ENCODE assay signal across 1 cellular context in the genomic region with DNA sequence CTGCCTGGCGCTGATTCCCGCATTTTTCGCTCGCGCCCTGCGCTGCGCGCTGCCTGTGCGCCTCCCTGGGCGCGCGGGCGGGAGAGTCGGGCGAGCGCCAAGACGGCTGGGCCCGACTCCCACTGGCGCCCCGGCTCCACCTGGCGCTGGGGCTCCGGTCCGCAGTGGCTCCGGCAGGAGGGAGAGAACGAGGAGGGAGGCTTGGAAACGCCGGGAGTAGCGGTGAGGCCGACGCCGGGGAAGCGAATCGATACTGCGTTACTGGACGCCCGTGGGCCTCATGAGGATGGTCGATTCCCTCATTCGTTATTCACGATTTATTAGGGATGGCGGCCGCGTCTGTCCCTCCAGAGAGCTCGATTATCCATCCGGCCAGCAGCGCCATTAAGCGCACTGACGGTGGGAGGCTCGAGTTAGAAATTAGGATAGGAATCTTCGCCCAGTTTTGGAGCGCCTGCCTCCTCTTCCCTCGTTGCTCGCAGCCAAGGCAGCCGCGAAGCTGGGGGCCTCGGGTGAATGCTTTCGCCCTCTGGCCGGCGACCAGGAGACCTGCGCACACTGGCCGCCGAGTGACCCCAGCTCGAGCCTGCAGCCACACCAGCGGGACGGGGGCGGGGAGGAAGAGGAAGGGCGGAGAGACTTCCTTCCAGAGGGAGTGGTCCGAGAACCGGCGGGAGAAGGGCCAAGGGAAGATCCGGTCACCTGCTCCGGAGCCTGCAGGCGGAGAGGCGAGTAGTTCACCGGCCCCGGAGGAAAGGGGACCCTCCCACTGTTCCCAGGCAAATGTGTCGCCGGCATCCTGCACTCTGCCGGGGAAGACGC.
A peak's percentile ranks its signal among the peaks of the same experiment; 100 is the strongest.
TF ChIP-seq lines count a peak whose summit lies in the region.

No MANE protein-coding gene starts in this region.

TF ChIP-seq in K562, 482 proteins besides CTCF, POLR2A, EP300 and RAD21 (continues in another document):
- no peak for TF ChIP-seq XRCC5 (IDR thresholded peaks at IDR 0.05; ENCODE audit: low read depth, low read length)
- TF ChIP-seq, protein P1, sequence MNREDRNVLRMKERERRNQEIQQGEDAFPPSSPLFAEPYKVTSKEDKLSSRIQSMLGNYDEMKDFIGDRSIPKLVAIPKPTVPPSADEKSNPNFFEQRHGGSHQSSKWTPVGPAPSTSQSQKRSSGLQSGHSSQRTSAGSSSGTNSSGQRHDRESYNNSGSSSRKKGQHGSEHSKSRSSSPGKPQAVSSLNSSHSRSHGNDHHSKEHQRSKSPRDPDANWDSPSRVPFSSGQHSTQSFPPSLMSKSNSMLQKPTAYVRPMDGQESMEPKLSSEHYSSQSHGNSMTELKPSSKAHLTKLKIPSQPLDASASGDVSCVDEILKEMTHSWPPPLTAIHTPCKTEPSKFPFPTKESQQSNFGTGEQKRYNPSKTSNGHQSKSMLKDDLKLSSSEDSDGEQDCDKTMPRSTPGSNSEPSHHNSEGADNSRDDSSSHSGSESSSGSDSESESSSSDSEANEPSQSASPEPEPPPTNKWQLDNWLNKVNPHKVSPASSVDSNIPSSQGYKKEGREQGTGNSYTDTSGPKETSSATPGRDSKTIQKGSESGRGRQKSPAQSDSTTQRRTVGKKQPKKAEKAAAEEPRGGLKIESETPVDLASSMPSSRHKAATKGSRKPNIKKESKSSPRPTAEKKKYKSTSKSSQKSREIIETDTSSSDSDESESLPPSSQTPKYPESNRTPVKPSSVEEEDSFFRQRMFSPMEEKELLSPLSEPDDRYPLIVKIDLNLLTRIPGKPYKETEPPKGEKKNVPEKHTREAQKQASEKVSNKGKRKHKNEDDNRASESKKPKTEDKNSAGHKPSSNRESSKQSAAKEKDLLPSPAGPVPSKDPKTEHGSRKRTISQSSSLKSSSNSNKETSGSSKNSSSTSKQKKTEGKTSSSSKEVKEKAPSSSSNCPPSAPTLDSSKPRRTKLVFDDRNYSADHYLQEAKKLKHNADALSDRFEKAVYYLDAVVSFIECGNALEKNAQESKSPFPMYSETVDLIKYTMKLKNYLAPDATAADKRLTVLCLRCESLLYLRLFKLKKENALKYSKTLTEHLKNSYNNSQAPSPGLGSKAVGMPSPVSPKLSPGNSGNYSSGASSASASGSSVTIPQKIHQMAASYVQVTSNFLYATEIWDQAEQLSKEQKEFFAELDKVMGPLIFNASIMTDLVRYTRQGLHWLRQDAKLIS (CRISPR knock-in tag; IDR thresholded peaks at IDR 0.05), result peak; percentile 55; the same call in 1 of the 2 replicates
- TF ChIP-seq, protein P2, sequence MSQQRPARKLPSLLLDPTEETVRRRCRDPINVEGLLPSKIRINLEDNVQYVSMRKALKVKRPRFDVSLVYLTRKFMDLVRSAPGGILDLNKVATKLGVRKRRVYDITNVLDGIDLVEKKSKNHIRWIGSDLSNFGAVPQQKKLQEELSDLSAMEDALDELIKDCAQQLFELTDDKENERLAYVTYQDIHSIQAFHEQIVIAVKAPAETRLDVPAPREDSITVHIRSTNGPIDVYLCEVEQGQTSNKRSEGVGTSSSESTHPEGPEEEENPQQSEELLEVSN (IDR thresholded peaks at IDR 0.05; ENCODE audit: borderline replicate concordance in 1 of 2, extremely low read depth in 1 of 2, insufficient read depth in 1 of 2, insufficient read length in 1 of 2, low read depth in 1 of 2, low read length in 1 of 2, poor library complexity in 1 of 2, severe bottlenecking in 1 of 2), result peak; percentile 89 to 96
- no peak for TF ChIP-seq PRPF4 (IDR thresholded peaks at IDR 0.05; ENCODE audit: insufficient read depth, low read depth, low read length, poor library complexity, severe bottlenecking)
- no peak for TF ChIP-seq ZFP36 (IDR thresholded peaks at IDR 0.05; ENCODE audit: low read depth, low read length, partially characterized antibody)
- no peak for TF ChIP-seq KLF6 (CRISPR knock-in tag; IDR thresholded peaks at IDR 0.05; ENCODE audit: borderline replicate concordance)
- TF ChIP-seq, protein P3, sequence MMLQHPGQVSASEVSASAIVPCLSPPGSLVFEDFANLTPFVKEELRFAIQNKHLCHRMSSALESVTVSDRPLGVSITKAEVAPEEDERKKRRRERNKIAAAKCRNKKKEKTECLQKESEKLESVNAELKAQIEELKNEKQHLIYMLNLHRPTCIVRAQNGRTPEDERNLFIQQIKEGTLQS (IDR thresholded peaks at IDR 0.05), result no peak
- TF ChIP-seq, protein P3 (CRISPR knock-in tag; conservative IDR thresholded peaks at IDR 0.05), result 0 out of 2 replicates have a peak, but pooled peaks have one; percentile 40
- TF ChIP-seq SIRT6 (IDR thresholded peaks at IDR 0.05; ENCODE audit: low read depth, low read length), result no peak
- TF ChIP-seq, protein P4, sequence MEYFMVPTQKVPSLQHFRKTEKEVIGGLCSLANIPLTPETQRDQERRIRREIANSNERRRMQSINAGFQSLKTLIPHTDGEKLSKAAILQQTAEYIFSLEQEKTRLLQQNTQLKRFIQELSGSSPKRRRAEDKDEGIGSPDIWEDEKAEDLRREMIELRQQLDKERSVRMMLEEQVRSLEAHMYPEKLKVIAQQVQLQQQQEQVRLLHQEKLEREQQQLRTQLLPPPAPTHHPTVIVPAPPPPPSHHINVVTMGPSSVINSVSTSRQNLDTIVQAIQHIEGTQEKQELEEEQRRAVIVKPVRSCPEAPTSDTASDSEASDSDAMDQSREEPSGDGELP (CRISPR knock-in tag; IDR thresholded peaks at IDR 0.05; ENCODE audit: borderline replicate concordance), result peak; percentile 80
- TF ChIP-seq, protein P5, sequence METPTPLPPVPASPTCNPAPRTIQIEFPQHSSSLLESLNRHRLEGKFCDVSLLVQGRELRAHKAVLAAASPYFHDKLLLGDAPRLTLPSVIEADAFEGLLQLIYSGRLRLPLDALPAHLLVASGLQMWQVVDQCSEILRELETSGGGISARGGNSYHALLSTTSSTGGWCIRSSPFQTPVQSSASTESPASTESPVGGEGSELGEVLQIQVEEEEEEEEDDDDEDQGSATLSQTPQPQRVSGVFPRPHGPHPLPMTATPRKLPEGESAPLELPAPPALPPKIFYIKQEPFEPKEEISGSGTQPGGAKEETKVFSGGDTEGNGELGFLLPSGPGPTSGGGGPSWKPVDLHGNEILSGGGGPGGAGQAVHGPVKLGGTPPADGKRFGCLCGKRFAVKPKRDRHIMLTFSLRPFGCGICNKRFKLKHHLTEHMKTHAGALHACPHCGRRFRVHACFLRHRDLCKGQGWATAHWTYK (CRISPR knock-in tag; IDR thresholded peaks at IDR 0.05), result no peak
- TF ChIP-seq RBM14 (IDR thresholded peaks at IDR 0.05; ENCODE audit: borderline replicate concordance, insufficient read depth, low read depth, low read length), result 0 out of 2 replicates have a peak, but pooled peaks have one; percentile 13
- peak; percentile 9; the same call in 1 of the 2 replicates for TF ChIP-seq JUN (IDR thresholded peaks at IDR 0.05; ENCODE audit: borderline replicate concordance, low read depth, low read length)
- TF ChIP-seq JUN (CRISPR knock-in tag; IDR thresholded peaks at IDR 0.05; ENCODE audit: borderline replicate concordance), result no peak
- peak; percentile 12; the same call in 1 of the 2 replicates for TF ChIP-seq KLF1 (tag; IDR thresholded peaks at IDR 0.05)
- TF ChIP-seq, protein P6, sequence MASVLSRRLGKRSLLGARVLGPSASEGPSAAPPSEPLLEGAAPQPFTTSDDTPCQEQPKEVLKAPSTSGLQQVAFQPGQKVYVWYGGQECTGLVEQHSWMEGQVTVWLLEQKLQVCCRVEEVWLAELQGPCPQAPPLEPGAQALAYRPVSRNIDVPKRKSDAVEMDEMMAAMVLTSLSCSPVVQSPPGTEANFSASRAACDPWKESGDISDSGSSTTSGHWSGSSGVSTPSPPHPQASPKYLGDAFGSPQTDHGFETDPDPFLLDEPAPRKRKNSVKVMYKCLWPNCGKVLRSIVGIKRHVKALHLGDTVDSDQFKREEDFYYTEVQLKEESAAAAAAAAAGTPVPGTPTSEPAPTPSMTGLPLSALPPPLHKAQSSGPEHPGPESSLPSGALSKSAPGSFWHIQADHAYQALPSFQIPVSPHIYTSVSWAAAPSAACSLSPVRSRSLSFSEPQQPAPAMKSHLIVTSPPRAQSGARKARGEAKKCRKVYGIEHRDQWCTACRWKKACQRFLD (CRISPR knock-in tag; IDR thresholded peaks at IDR 0.05), result no peak
- TF ChIP-seq ZNF23 (CRISPR knock-in tag; IDR thresholded peaks at IDR 0.05), result no peak
- TF ChIP-seq NFRKB (IDR thresholded peaks at IDR 0.05; ENCODE audit: low read depth), result 0 out of 2 replicates have a peak, but pooled peaks have one; percentile 53
- TF ChIP-seq ATF7 (IDR thresholded peaks at IDR 0.05), result peak; percentile 56; the same call in 1 of the 2 replicates
- peak; percentile 20; the same call in 1 of the 2 replicates for TF ChIP-seq GATAD2B (IDR thresholded peaks at IDR 0.05; ENCODE audit: borderline replicate concordance)
- peak; percentile 80 for TF ChIP-seq MYC (IDR thresholded peaks at IDR 0.05; ENCODE audit: low read depth, low read length)
- TF ChIP-seq MYC (CRISPR knock-in tag; IDR thresholded peaks at IDR 0.05; ENCODE audit: borderline replicate concordance, low read depth), result no peak
- TF ChIP-seq ETV1 (tag; conservative IDR thresholded peaks at IDR 0.05; ENCODE audit: low read depth), result peak; percentile 94
- TF ChIP-seq MAZ (CRISPR knock-in tag; conservative IDR thresholded peaks at IDR 0.05 in 1 of 2, IDR thresholded peaks at IDR 0.05 in 1 of 2), result peak in 1 of 2 experiments; percentile 84; a peak in 3 of 4 replicates
- peak; percentile 81 for TF ChIP-seq ZBTB7A (IDR thresholded peaks at IDR 0.05; ENCODE audit: borderline replicate concordance, control insufficient read depth, low read depth, low read length)
- TF ChIP-seq, protein P7, sequence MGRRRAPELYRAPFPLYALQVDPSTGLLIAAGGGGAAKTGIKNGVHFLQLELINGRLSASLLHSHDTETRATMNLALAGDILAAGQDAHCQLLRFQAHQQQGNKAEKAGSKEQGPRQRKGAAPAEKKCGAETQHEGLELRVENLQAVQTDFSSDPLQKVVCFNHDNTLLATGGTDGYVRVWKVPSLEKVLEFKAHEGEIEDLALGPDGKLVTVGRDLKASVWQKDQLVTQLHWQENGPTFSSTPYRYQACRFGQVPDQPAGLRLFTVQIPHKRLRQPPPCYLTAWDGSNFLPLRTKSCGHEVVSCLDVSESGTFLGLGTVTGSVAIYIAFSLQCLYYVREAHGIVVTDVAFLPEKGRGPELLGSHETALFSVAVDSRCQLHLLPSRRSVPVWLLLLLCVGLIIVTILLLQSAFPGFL (CRISPR knock-in tag; IDR thresholded peaks at IDR 0.05), result 0 out of 2 replicates have a peak, but pooled peaks have one; percentile 10
- TF ChIP-seq, protein P8, sequence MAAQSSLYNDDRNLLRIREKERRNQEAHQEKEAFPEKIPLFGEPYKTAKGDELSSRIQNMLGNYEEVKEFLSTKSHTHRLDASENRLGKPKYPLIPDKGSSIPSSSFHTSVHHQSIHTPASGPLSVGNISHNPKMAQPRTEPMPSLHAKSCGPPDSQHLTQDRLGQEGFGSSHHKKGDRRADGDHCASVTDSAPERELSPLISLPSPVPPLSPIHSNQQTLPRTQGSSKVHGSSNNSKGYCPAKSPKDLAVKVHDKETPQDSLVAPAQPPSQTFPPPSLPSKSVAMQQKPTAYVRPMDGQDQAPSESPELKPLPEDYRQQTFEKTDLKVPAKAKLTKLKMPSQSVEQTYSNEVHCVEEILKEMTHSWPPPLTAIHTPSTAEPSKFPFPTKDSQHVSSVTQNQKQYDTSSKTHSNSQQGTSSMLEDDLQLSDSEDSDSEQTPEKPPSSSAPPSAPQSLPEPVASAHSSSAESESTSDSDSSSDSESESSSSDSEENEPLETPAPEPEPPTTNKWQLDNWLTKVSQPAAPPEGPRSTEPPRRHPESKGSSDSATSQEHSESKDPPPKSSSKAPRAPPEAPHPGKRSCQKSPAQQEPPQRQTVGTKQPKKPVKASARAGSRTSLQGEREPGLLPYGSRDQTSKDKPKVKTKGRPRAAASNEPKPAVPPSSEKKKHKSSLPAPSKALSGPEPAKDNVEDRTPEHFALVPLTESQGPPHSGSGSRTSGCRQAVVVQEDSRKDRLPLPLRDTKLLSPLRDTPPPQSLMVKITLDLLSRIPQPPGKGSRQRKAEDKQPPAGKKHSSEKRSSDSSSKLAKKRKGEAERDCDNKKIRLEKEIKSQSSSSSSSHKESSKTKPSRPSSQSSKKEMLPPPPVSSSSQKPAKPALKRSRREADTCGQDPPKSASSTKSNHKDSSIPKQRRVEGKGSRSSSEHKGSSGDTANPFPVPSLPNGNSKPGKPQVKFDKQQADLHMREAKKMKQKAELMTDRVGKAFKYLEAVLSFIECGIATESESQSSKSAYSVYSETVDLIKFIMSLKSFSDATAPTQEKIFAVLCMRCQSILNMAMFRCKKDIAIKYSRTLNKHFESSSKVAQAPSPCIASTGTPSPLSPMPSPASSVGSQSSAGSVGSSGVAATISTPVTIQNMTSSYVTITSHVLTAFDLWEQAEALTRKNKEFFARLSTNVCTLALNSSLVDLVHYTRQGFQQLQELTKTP (IDR thresholded peaks at IDR 0.05; ENCODE audit: low read depth in 1 of 2, partially characterized antibody in 2 of 2), result no peak
- TF ChIP-seq NR3C1 (CRISPR knock-in tag; IDR thresholded peaks at IDR 0.05), result no peak
- no peak for TF ChIP-seq NCOA4 (IDR thresholded peaks at IDR 0.05; ENCODE audit: partially characterized antibody)
- TF ChIP-seq EP400 (IDR thresholded peaks at IDR 0.05), result peak; percentile 77
- peak; percentile 61 for TF ChIP-seq CREM (IDR thresholded peaks at IDR 0.05; ENCODE audit: low read depth)
- peak; percentile 41; the same call in 1 of the 2 replicates for TF ChIP-seq MTA3 (IDR thresholded peaks at IDR 0.05; ENCODE audit: borderline replicate concordance)
- TF ChIP-seq CTBP1 (IDR thresholded peaks at IDR 0.05; ENCODE audit: borderline replicate concordance), result peak; percentile 36
- peak; percentile 96 for TF ChIP-seq RBFOX2 (IDR thresholded peaks at IDR 0.05; ENCODE audit: low read depth, low read length)
- no peak; the same call in 1 of the 2 replicates for TF ChIP-seq MXI1 (IDR thresholded peaks at IDR 0.05; ENCODE audit: low read depth, low read length)
- no peak for TF ChIP-seq TSC22D4 (tag; IDR thresholded peaks at IDR 0.05)
- TF ChIP-seq JUND (IDR thresholded peaks at IDR 0.05; ENCODE audit: borderline replicate concordance, low read depth, low read length), result 0 out of 2 replicates have a peak, but pooled peaks have one; percentile 2
- peak; percentile 13; the same call in 1 of the 3 replicates for TF ChIP-seq JUND (tag; IDR thresholded peaks at IDR 0.05; ENCODE audit: borderline replicate concordance, low read depth, low read length)
- TF ChIP-seq, protein P9, sequence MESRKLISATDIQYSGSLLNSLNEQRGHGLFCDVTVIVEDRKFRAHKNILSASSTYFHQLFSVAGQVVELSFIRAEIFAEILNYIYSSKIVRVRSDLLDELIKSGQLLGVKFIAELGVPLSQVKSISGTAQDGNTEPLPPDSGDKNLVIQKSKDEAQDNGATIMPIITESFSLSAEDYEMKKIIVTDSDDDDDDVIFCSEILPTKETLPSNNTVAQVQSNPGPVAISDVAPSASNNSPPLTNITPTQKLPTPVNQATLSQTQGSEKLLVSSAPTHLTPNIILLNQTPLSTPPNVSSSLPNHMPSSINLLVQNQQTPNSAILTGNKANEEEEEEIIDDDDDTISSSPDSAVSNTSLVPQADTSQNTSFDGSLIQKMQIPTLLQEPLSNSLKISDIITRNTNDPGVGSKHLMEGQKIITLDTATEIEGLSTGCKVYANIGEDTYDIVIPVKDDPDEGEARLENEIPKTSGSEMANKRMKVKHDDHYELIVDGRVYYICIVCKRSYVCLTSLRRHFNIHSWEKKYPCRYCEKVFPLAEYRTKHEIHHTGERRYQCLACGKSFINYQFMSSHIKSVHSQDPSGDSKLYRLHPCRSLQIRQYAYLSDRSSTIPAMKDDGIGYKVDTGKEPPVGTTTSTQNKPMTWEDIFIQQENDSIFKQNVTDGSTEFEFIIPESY (CRISPR knock-in tag; IDR thresholded peaks at IDR 0.05), result peak; percentile 94
- no peak for TF ChIP-seq PHB2 (IDR thresholded peaks at IDR 0.05; ENCODE audit: low read depth)
- TF ChIP-seq ZNF124 (CRISPR knock-in tag; IDR thresholded peaks at IDR 0.05), result no peak
- TF ChIP-seq PYGO2 (tag; IDR thresholded peaks at IDR 0.05), result no peak
